Comparison of ENCODE assay signal across 17 cellular contexts in the genomic region with DNA sequence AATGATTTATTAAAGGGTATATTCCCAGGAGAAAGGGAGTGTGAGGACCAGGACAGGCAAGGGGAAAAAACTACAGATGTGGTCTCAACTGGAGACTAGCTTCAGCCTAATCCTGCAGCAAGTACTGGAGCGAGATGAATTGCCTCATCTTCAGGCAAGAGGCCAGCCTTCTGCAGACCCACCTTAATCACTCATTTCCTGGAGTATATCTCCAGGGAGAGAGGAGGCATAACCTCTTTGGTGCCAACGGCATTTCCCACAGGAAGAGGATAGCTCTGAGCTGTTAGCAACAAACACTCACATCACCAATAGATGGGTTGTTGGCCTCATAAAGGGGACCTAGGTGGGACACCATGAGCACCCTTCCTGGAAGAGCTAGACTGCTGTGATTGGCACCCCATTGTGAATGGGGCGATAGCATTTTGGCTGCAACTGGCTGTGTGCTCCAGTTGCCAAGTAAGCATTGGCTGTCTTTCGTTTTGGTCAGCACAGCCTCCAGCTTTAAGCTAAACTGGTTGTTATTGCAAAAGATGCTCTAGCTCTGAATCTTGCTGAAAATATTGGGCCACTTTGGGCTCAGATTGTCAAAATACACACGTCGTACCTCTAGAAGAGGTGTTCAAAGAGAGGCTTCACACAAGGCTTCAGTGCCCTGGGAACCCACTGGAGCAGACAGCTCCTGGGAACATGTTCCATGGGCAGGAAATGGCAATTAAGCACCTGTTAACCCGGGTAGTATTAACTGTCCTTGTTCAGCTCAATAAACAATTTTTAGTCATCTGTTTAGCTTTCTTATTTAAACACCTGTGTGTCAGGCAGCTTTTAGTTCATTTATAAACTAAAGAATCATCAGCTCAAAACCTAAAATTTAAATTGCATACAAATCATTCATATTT.
DNase-seq lines count a peak whose midpoint lies in the region; FAIRE-seq and TF ChIP-seq lines count a peak whose summit lies in the region.
"Had no signal": no experiment of that assay in that cellular context is flagged by ENCODE, and none has a peak within 500 bp of the region (broad histone marks: within the 10 kb centered on the region; RNA-seq: fewer than 3 reads in every experiment).

No MANE protein-coding gene starts in this region.

- DNase-seq in NCI-H1105 (lab: John Stamatoyannopoulos, UW) (peak; percentile 6), NCI-H1105 treated with DMSO at 0.1 percent for 48 hours (lab: John Stamatoyannopoulos, UW) (no peak), NCI-H2081 treated with DMSO at 0.1 percent for 48 hours (lab: John Stamatoyannopoulos, UW) (peak; percentile 14), bronchial epithelial cell (ENCODE audit: low read depth) (peak; percentile 41), skeletal muscle cell (ENCODE audit: low read depth) (peak; percentile 61), 8988T (no peak), GM10266 (ENCODE audit: extremely low spot score) (no peak)
- DNase-seq in stimulated activated CD4-positive, alpha-beta T cell treated with anti-CD3 and anti-CD28 coated beads, Interleukin-1b, Interleukin-23, amount 100 ng/mL, for 48 hours, result no peak
- DNase-seq: activated CD4-positive, alpha-beta T cell treated with anti-CD3 and anti-CD28 coated beads for 1 hour; activated naive CD8-positive, alpha-beta T cell treated with anti-CD3 and anti-CD28 coated beads for 36 hours; activated T-cell treated with anti-CD3 and anti-CD28 coated beads for 4 hours; GM23248; lower lobe of right lung; Peyer's patch; sigmoid colon had no signal

- no peaks in the 10 kb centered on the region for H3K36me3 ChIP-seq in bronchial epithelial cell (ENCODE audit: control insufficient read depth, insufficient read depth, low read length)
- H3K36me3 ChIP-seq: esophagus muscularis mucosa, lower lobe of right lung, Peyer's patch, sigmoid colon had no signal

- TF ChIP-seq CTCF in bronchial epithelial cell (IDR thresholded peaks at IDR 0.05; ENCODE audit: insufficient read depth, low read length, severe bottlenecking) (no peak), GM10266 (IDR thresholded peaks at IDR 0.05; ENCODE audit: control insufficient read depth, insufficient read depth, low read depth, missing control alignments) (no peak)

- peak; percentile 90 for FAIRE-seq in bronchial epithelial cell (lab: Jason Lieb, UNC)
- FAIRE-seq: A204.1 had no signal

- H3K4me3 ChIP-seq in bronchial epithelial cell (ENCODE audit: low read depth, low read length) (no peak overlapping the region), skeletal muscle cell (ENCODE audit: low read depth, low read length) (no peak overlapping the region)
- H3K4me3 ChIP-seq: esophagus muscularis mucosa, GM23248, lower lobe of right lung, Peyer's patch, sigmoid colon had no signal

- H3K27me3 ChIP-seq in bronchial epithelial cell (ENCODE audit: control insufficient read depth, insufficient read depth, low read length), result peaks cover 1% of the 10 kb centered on the region
- H3K27me3 ChIP-seq: esophagus muscularis mucosa, Peyer's patch, sigmoid colon had no signal

Comparison
In these comparisons a context has a peak if more than half of its experiments do, and no peak if none do; other contexts are left out.
1. DNase-seq: peak in NCI-H1105 (single experiment), NCI-H2081 treated with DMSO at 0.1 percent for 48 hours (single experiment), bronchial epithelial cell (single experiment) and skeletal muscle cell (single experiment); none in NCI-H1105 treated with DMSO at 0.1 percent for 48 hours (single experiment), 8988T (single experiment), GM10266 (single experiment) and stimulated activated CD4-positive, alpha-beta T cell treated with anti-CD3 and anti-CD28 coated beads, Interleukin-1b, Interleukin-23, amount 100 ng/mL, for 48 hours (single experiment).